In the genomic region with DNA sequence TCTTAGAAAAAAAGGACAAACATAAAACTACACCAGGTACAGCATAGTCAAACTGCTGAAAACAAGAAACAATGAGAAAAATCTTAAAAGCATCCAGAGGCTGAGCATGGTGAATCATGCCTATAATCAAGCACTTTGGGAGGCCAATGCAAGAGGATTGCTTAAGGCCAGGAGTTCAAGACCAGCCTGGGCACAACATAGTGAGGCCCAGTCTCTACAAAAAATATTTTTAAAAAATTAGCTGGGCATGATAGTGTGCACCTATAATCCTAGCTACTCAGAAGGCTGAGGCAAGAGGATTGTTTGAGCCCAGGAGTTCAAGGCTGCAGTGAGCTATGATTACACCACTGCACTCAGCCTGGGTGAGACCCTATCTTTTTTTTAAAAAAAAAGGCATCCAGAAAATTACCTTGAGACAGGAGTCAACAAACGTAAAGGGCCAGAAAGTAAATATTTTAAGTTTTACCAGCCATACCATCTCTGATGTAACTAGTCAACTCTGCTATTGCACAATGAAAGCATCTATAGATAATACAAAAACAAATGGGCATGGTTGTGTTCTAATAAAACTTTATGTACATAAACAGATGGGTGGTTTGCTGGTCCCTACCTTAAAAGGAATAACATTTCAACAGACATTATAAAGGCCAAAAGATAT, we compare ENCODE assay signal across 1 cellular context.
TF ChIP-seq lines count a peak whose summit lies in the region.

No MANE protein-coding gene starts in this region.

TF ChIP-seq in HepG2, 621 proteins besides CTCF, POLR2A, EP300 and RAD21 (continued from another document and continues in another):
- TF ChIP-seq HOMEZ (CRISPR knock-in tag; IDR thresholded peaks at IDR 0.05; ENCODE audit: low read depth) (peak; percentile 75), ZNF614 (CRISPR knock-in tag; IDR thresholded peaks at IDR 0.05; ENCODE audit: borderline replicate concordance) (peak; percentile 42; the same call in 1 of the 2 replicates), ZBED4 (CRISPR knock-in tag; IDR thresholded peaks at IDR 0.05; ENCODE audit: borderline replicate concordance) (no peak), BCL6 (CRISPR knock-in tag; IDR thresholded peaks at IDR 0.05) (peak; percentile 83), ZKSCAN8 (CRISPR knock-in tag; IDR thresholded peaks at IDR 0.05; ENCODE audit: borderline replicate concordance) (peak; percentile 63; the same call in 1 of the 2 replicates), MAF1 (CRISPR knock-in tag; IDR thresholded peaks at IDR 0.05; ENCODE audit: borderline replicate concordance) (0 out of 2 replicates have a peak, but pooled peaks have one; percentile 34), ZNF414 (CRISPR knock-in tag; IDR thresholded peaks at IDR 0.05) (peak; percentile 43; the same call in 1 of the 2 replicates), ZNF800 (CRISPR knock-in tag; IDR thresholded peaks at IDR 0.05) (peak; percentile 65; the same call in 1 of the 2 replicates), ZFP1 (CRISPR knock-in tag; IDR thresholded peaks at IDR 0.05) (peak; percentile 64; the same call in 1 of the 2 replicates), ZNF883 (CRISPR knock-in tag; IDR thresholded peaks at IDR 0.05; ENCODE audit: not compliant biosample characterization) (no peak), TFAP4 (IDR thresholded peaks at IDR 0.05; ENCODE audit: borderline replicate concordance, low read depth) (peak; percentile 18; the same call in 1 of the 2 replicates), ZNF629 (CRISPR knock-in tag; conservative IDR thresholded peaks at IDR 0.05) (0 out of 2 replicates have a peak, but pooled peaks have one; percentile 7), ZFAT (CRISPR knock-in tag; conservative IDR thresholded peaks at IDR 0.05) (no peak), NONO (IDR thresholded peaks at IDR 0.05) (no peak), NONO (CRISPR knock-in tag; conservative IDR thresholded peaks at IDR 0.05) (peak; percentile 64; the same call in 1 of the 2 replicates), PPARG (CRISPR knock-in tag; conservative IDR thresholded peaks at IDR 0.05) (peak; percentile 32; the same call in 1 of the 2 replicates), HOXD1 (CRISPR knock-in tag; IDR thresholded peaks at IDR 0.05) (0 out of 2 replicates have a peak, but pooled peaks have one; percentile 57), ZNF782 (CRISPR knock-in tag; IDR thresholded peaks at IDR 0.05; ENCODE audit: borderline replicate concordance) (no peak), ZNF644 (CRISPR knock-in tag; IDR thresholded peaks at IDR 0.05; ENCODE audit: low read depth) (peak; percentile 36; the same call in 1 of the 2 replicates), ZSCAN5A (CRISPR knock-in tag; IDR thresholded peaks at IDR 0.05; ENCODE audit: borderline replicate concordance) (no peak), CEBPB (IDR thresholded peaks at IDR 0.05; ENCODE audit: borderline replicate concordance, low read depth, low read length) (peak; percentile 94), STAT6 (CRISPR knock-in tag; IDR thresholded peaks at IDR 0.05; ENCODE audit: borderline replicate concordance) (no peak), CCDC6 (CRISPR knock-in tag; IDR thresholded peaks at IDR 0.05) (no peak), CBX5 (CRISPR knock-in tag; IDR thresholded peaks at IDR 0.05; ENCODE audit: borderline replicate concordance) (0 out of 2 replicates have a peak, but pooled peaks have one; percentile 31), SAP130 (CRISPR knock-in tag; IDR thresholded peaks at IDR 0.05; ENCODE audit: low read depth) (peak; percentile 45; the same call in 1 of the 2 replicates), LCORL (IDR thresholded peaks at IDR 0.05) (no peak), LCORL (CRISPR knock-in tag; IDR thresholded peaks at IDR 0.05) (0 out of 2 replicates have a peak, but pooled peaks have one; percentile 36), KDM5B (CRISPR knock-in tag; IDR thresholded peaks at IDR 0.05; ENCODE audit: borderline replicate concordance) (no peak), HOXA3 (CRISPR knock-in tag; IDR thresholded peaks at IDR 0.05) (peak; percentile 59), ZNF121 (CRISPR knock-in tag; IDR thresholded peaks at IDR 0.05) (peak; percentile 82)
- TF ChIP-seq, protein P1, sequence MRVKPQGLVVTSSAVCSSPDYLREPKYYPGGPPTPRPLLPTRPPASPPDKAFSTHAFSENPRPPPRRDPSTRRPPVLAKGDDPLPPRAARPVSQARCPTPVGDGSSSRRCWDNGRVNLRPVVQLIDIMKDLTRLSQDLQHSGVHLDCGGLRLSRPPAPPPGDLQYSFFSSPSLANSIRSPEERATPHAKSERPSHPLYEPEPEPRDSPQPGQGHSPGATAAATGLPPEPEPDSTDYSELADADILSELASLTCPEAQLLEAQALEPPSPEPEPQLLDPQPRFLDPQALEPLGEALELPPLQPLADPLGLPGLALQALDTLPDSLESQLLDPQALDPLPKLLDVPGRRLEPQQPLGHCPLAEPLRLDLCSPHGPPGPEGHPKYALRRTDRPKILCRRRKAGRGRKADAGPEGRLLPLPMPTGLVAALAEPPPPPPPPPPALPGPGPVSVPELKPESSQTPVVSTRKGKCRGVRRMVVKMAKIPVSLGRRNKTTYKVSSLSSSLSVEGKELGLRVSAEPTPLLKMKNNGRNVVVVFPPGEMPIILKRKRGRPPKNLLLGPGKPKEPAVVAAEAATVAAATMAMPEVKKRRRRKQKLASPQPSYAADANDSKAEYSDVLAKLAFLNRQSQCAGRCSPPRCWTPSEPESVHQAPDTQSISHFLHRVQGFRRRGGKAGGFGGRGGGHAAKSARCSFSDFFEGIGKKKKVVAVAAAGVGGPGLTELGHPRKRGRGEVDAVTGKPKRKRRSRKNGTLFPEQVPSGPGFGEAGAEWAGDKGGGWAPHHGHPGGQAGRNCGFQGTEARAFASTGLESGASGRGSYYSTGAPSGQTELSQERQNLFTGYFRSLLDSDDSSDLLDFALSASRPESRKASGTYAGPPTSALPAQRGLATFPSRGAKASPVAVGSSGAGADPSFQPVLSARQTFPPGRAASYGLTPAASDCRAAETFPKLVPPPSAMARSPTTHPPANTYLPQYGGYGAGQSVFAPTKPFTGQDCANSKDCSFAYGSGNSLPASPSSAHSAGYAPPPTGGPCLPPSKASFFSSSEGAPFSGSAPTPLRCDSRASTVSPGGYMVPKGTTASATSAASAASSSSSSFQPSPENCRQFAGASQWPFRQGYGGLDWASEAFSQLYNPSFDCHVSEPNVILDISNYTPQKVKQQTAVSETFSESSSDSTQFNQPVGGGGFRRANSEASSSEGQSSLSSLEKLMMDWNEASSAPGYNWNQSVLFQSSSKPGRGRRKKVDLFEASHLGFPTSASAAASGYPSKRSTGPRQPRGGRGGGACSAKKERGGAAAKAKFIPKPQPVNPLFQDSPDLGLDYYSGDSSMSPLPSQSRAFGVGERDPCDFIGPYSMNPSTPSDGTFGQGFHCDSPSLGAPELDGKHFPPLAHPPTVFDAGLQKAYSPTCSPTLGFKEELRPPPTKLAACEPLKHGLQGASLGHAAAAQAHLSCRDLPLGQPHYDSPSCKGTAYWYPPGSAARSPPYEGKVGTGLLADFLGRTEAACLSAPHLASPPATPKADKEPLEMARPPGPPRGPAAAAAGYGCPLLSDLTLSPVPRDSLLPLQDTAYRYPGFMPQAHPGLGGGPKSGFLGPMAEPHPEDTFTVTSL (CRISPR knock-in tag; IDR thresholded peaks at IDR 0.05; ENCODE audit: borderline replicate concordance), result peak; percentile 86; the same call in 1 of the 2 replicates
- TF ChIP-seq, protein P2, sequence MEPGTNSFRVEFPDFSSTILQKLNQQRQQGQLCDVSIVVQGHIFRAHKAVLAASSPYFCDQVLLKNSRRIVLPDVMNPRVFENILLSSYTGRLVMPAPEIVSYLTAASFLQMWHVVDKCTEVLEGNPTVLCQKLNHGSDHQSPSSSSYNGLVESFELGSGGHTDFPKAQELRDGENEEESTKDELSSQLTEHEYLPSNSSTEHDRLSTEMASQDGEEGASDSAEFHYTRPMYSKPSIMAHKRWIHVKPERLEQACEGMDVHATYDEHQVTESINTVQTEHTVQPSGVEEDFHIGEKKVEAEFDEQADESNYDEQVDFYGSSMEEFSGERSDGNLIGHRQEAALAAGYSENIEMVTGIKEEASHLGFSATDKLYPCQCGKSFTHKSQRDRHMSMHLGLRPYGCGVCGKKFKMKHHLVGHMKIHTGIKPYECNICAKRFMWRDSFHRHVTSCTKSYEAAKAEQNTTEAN (CRISPR knock-in tag; conservative IDR thresholded peaks at IDR 0.05), result 0 out of 2 replicates have a peak, but pooled peaks have one; percentile 35
